ENCODE assay signal across 10 cellular contexts in the genomic region with DNA sequence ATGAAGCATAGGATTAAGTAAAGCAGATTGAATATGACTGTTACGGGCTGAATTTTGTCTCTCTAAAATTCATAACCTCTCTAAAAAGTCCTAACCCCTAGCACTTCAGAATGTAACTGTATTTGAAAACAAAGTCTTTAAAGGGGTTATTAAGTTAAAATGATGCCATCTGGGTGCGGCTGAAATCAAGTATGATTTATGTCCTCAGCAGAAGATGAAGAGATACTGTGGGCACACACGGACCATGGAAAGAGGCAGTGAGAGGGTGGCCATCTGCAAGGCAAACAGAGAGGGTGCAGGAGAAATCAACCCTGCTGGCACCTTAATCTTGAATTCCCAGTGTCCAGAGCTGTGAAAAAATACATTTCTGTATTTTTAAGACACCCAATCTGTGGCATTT.
"Had no signal": no experiment of that assay in that cellular context is flagged by ENCODE, and none has a peak within 500 bp of the region (broad histone marks: within the 10 kb centered on the region; RNA-seq: fewer than 3 reads in every experiment).

No MANE protein-coding gene starts in this region.

- H3K4me3 ChIP-seq: GM23248, HAP-1 had no signal

- ATAC-seq: HCT116 had no signal

- H3K27ac ChIP-seq: GM23248, HL-60 had no signal

- H3K9ac ChIP-seq: GM23248 had no signal

- DNase-seq: GM23248, GOT3, H7, HFFc6, IMR-90, KG1 had no signal

- H3K9me3 ChIP-seq: HAP-1 had no signal

- H2AFZ ChIP-seq: GM23248 had no signal

- FAIRE-seq: HTR-8/SVneo had no signal

- H3K36me3 ChIP-seq: HAP-1 had no signal
